In the genomic region with DNA sequence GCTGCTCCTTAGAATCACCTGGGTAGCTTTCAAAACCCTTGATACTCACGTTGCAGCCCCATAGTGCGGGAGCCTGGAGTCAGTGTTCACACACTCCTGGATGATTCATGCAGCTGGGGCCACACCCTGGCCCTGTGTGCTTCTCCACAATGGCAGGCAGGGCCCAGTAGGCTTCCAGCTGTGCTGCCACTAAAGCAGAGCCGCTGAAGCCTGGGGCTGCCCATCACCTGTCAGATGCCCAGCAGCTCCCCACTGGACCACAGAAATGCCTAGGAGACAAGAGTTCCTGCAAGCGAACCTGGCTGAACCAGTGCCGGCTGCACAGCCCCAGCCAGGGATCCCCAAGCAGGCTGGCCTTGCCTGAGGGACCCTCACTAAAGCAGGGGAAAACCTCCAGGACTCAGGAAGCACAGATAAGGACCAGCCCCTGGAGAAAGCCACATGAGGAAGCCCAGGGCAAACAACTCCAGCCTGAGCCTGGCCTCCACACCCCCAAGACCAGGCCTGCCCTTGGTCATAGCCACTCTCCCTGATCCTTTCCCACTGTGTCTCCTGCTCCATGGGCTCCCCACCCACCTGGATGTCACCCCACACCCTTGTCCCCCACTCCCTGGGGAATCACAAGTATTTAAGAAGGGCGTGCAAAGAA, we compare ENCODE assay signal across 13 cellular contexts.
A peak's percentile ranks its signal among the peaks of the same experiment; 100 is the strongest.
DNase-seq lines count a peak whose midpoint lies in the region; TF ChIP-seq lines count a peak whose summit lies in the region.
"Had no signal": no experiment of that assay in that cellular context is flagged by ENCODE, and none has a peak within 500 bp of the region (broad histone marks: within the 10 kb centered on the region; RNA-seq: fewer than 3 reads in every experiment).

No MANE protein-coding gene starts in this region.

- H3K36me3 ChIP-seq in colonic mucosa (no peaks in the 10 kb centered on the region), spleen (no peaks in the 10 kb centered on the region)
- H3K36me3 ChIP-seq: tibial artery, WERI-Rb-1 had no signal

- intact Hi-C loops in colonic mucosa (cut with DNase I), result no loop called here
- intact Hi-C loops in spleen (cut with DNase I; ENCODE audit: low total_unique reads), result no loop called here

- TF ChIP-seq CTCF in colonic mucosa (IDR thresholded peaks at IDR 0.05) (no peak), spleen (IDR thresholded peaks at IDR 0.05 in 8 of 11, conservative IDR thresholded peaks at IDR 0.05 in 3 of 11) (no peak), GM10266 (IDR thresholded peaks at IDR 0.05; ENCODE audit: control insufficient read depth, insufficient read depth, low read depth, missing control alignments) (no peak)

- H3K27ac ChIP-seq in colonic mucosa (no peak overlapping the region), spleen (no peak overlapping the region)
- H3K27ac ChIP-seq: HL-60, parathyroid adenoma, tibial artery, WERI-Rb-1 had no signal

- no peaks in the 10 kb centered on the region for H3K9me3 ChIP-seq in colonic mucosa
- peaks cover 0 to 15% (median 10%) of the 10 kb centered on the region in 8 donors for H3K9me3 ChIP-seq in spleen
- H3K9me3 ChIP-seq: tibial artery had no signal

- H3K27me3 ChIP-seq in colonic mucosa, result no peaks in the 10 kb centered on the region
- peaks cover 0 to 21% (median 0%) of the 10 kb centered on the region in 7 donors for H3K27me3 ChIP-seq in spleen (replicated peaks in 1 of 7)
- H3K27me3 ChIP-seq: tibial artery had no signal

- DNase-seq in NCI-H2196 (lab: John Stamatoyannopoulos, UW; ENCODE audit: unreplicated experiment) (peak; percentile 2), NCI-H2196 treated with DMSO at 0.1 percent for 48 hours (lab: John Stamatoyannopoulos, UW; ENCODE audit: unreplicated experiment) (no peak), NCI-H146 (lab: John Stamatoyannopoulos, UW) (peak; percentile 96), colonic mucosa (peak; percentile 12), spleen (peak; percentile 64), SHP77 (lab: John Stamatoyannopoulos, UW) (no peak), GM10266 (ENCODE audit: extremely low spot score) (no peak), DMS 273 treated with DMSO at 0.1 percent for 48 hours (lab: John Stamatoyannopoulos, UW) (no peak)
- DNase-seq: midbrain, tibial artery, WERI-Rb-1 had no signal

- H3K9ac ChIP-seq in colonic mucosa (ENCODE audit: low read depth in 2 of 2, low read length in 2 of 2), result no peak overlapping the region
- H3K9ac ChIP-seq: parathyroid adenoma had no signal

- TF ChIP-seq POLR2A in spleen (IDR thresholded peaks at IDR 0.05), result no peak

- H3K4me1 ChIP-seq in colonic mucosa (no peaks in the 10 kb centered on the region), spleen (no peaks in the 10 kb centered on the region)
- H3K4me1 ChIP-seq: parathyroid adenoma had no signal

- 58 to 68% (median 64%) methylated on average over 3 to 6 of the region's 6 CpGs for WGBS in spleen, 5 donors

- H3K4me3 ChIP-seq in colonic mucosa, result no peak overlapping the region
- no peak overlapping the region for H3K4me3 ChIP-seq in spleen
- H3K4me3 ChIP-seq: tibial artery had no signal

Comparison
In these comparisons a context has a peak if more than half of its experiments do, and no peak if none do; other contexts are left out.
1. DNase-seq: peak in NCI-H2196 (single experiment), NCI-H146 (single experiment), colonic mucosa (single experiment) and spleen (single experiment); none in NCI-H2196 treated with DMSO at 0.1 percent for 48 hours (single experiment), SHP77 (0 of 2), GM10266 (single experiment) and DMS 273 treated with DMSO at 0.1 percent for 48 hours (single experiment).